1 cellular context compared by ENCODE assay signal in genomic region chr17:72672729-72673128, GRCh38.
TF ChIP-seq lines count a peak whose summit lies in the region.

No MANE protein-coding gene starts in this region.

TF ChIP-seq in K562, 482 proteins besides CTCF, POLR2A, EP300 and RAD21 (continued from another document):
- TF ChIP-seq, protein P1, sequence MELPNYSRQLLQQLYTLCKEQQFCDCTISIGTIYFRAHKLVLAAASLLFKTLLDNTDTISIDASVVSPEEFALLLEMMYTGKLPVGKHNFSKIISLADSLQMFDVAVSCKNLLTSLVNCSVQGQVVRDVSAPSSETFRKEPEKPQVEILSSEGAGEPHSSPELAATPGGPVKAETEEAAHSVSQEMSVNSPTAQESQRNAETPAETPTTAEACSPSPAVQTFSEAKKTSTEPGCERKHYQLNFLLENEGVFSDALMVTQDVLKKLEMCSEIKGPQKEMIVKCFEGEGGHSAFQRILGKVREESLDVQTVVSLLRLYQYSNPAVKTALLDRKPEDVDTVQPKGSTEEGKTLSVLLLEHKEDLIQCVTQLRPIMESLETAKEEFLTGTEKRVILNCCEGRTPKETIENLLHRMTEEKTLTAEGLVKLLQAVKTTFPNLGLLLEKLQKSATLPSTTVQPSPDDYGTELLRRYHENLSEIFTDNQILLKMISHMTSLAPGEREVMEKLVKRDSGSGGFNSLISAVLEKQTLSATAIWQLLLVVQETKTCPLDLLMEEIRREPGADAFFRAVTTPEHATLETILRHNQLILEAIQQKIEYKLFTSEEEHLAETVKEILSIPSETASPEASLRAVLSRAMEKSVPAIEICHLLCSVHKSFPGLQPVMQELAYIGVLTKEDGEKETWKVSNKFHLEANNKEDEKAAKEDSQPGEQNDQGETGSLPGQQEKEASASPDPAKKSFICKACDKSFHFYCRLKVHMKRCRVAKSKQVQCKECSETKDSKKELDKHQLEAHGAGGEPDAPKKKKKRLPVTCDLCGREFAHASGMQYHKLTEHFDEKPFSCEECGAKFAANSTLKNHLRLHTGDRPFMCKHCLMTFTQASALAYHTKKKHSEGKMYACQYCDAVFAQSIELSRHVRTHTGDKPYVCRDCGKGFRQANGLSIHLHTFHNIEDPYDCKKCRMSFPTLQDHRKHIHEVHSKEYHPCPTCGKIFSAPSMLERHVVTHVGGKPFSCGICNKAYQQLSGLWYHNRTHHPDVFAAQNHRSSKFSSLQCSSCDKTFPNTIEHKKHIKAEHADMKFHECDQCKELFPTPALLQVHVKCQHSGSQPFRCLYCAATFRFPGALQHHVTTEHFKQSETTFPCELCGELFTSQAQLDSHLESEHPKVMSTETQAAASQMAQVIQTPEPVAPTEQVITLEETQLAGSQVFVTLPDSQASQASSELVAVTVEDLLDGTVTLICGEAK (IDR thresholded peaks at IDR 0.05) = peak; percentile 81
- TF ChIP-seq, protein P1 (CRISPR knock-in tag; IDR thresholded peaks at IDR 0.05) = no peak
- no peak for TF ChIP-seq ZNF217 (CRISPR knock-in tag; IDR thresholded peaks at IDR 0.05)
- TF ChIP-seq NR2C1 (IDR thresholded peaks at IDR 0.05) = no peak
- TF ChIP-seq NR2C1 (tag; IDR thresholded peaks at IDR 0.05) = no peak
- TF ChIP-seq STAG1 (CRISPR knock-in tag; IDR thresholded peaks at IDR 0.05; ENCODE audit: borderline replicate concordance) = no peak
